Comparison of ENCODE assay signal across 11 cellular contexts in the genomic region with DNA sequence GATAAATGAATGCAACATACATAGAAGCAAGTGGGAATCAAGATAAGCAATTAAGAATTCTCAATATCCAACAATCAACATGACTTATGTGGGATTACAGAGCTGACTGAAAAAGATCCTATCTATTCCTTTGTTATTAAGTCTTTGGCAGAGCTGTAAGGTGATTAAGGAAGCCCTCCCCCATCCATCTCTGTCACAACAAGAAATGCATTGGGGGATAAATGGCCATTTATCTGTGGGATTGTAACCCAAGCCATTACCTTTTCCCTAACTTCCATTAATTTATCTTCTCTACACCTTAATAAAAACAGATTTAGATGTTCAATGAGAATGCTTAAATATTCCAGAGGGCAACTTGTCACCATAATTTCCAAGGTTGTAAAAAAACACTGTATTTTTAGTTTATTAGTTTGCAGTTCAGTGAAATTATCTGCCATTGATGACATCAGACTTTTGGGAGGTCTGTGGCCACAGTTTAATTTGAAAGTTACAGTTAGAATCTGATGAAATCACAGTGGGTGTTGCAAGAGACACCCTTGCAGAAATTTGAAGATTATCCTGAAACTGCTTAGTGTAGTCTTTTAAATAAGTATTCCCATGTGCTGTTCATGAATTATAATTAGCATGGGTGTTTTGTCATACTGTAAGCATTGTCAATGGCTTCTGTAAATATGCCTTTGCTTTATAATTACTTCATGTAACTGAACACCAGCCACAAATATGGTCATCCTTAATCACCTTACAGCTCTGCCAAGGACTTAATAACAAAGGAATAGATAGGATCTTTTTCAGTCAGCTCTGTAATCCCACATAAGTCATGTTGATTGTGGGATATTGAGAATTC. TPM values are rescaled to one million over a fixed set of nuclear protein-coding genes. Genes with fewer than 3 reads are reported as not detected.
DNase-seq lines count a peak whose midpoint lies in the region; ATAC-seq lines count a peak whose summit lies in the region.
"Had no signal": no experiment of that assay in that cellular context is flagged by ENCODE, and none has a peak within 500 bp of the region (broad histone marks: within the 10 kb centered on the region; RNA-seq: fewer than 3 reads in every experiment).

No MANE protein-coding gene starts in this region.

- no peaks in the 10 kb centered on the region for H3K27me3 Mint-ChIP-seq in activated naive CD8-positive, alpha-beta T cell treated with anti-CD3 and anti-CD28 coated beads, Interleukin-2, amount 10 ng/mL, durations not matched to agents 7 days and 5 days
- H3K27me3 Mint-ChIP-seq: central memory CD8-positive, alpha-beta T cell had no signal

- peak overlapping the region; percentile 22 for H3K27ac Mint-ChIP-seq in activated naive CD8-positive, alpha-beta T cell treated with anti-CD3 and anti-CD28 coated beads, Interleukin-2, amount 10 ng/mL, durations not matched to agents 7 days and 5 days
- H3K27ac Mint-ChIP-seq: nephron had no signal

- peaks cover 3% of the 10 kb centered on the region for H3K36me3 Mint-ChIP-seq in activated naive CD8-positive, alpha-beta T cell treated with anti-CD3 and anti-CD28 coated beads, Interleukin-2, amount 10 ng/mL, durations not matched to agents 7 days and 5 days

- H3K9me3 Mint-ChIP-seq in activated naive CD8-positive, alpha-beta T cell treated with anti-CD3 and anti-CD28 coated beads, Interleukin-2, amount 10 ng/mL, durations not matched to agents 7 days and 5 days: peaks cover 3% of the 10 kb centered on the region
- H3K9me3 Mint-ChIP-seq: central memory CD8-positive, alpha-beta T cell; nephron had no signal

- H3K4me1 Mint-ChIP-seq in activated naive CD8-positive, alpha-beta T cell treated with anti-CD3 and anti-CD28 coated beads, Interleukin-2, amount 10 ng/mL, durations not matched to agents 7 days and 5 days: peaks cover 16% of the 10 kb centered on the region

- DNase-seq in NCI-H446 treated with DMSO at 0.1 percent for 48 hours (lab: John Stamatoyannopoulos, UW) (peak; percentile 10), NCI-H446 (lab: John Stamatoyannopoulos, UW) (no peak), NCI-H2081 treated with DMSO at 0.1 percent for 48 hours (lab: John Stamatoyannopoulos, UW) (peak; percentile 40), renal cortical epithelial cell (ENCODE audit: low read depth) (peak; percentile 30), NCI-H128 (lab: John Stamatoyannopoulos, UW; ENCODE audit: unreplicated experiment) (no peak)
- DNase-seq in activated naive CD8-positive, alpha-beta T cell treated with anti-CD3 and anti-CD28 coated beads, Interleukin-2, amount 10 ng/mL, durations not matched to agents 7 days and 5 days: no peak
- no peak for DNase-seq in stimulated activated CD4-positive, alpha-beta T cell treated with anti-CD3 and anti-CD28 coated beads, Interleukin-2, amount 100 ng/mL, for 24 hours
- DNase-seq: stimulated activated CD4-positive, alpha-beta T cell treated with anti-CD3 and anti-CD28 coated beads, Interleukin-4, amount 100 ng/mL, for 1 hour had no signal

- no peak for ATAC-seq in activated naive CD8-positive, alpha-beta T cell treated with anti-CD3 and anti-CD28 coated beads, Interleukin-2, amount 10 ng/mL, durations not matched to agents 7 days and 5 days (ENCODE audit: low read depth)
- ATAC-seq in GM19023 (IDR thresholded peaks at IDR 0.05; ENCODE audit: unreplicated experiment): no peak

- POLR2A ChIA-PET in activated naive CD8-positive, alpha-beta T cell treated with anti-CD3 and anti-CD28 coated beads, Interleukin-2, amount 10 ng/mL, durations not matched to agents 7 days and 5 days (lab: Charles Lee): no interaction called here

- no peak overlapping the region for H3K4me3 Mint-ChIP-seq in activated naive CD8-positive, alpha-beta T cell treated with anti-CD3 and anti-CD28 coated beads, Interleukin-2, amount 10 ng/mL, durations not matched to agents 7 days and 5 days
- H3K4me3 Mint-ChIP-seq: central memory CD8-positive, alpha-beta T cell; nephron had no signal

RNA-seq across cellular contexts. Expression of gene FYN, which starts 49.4 kb away (rescaled TPM):
- total RNA-seq in activated naive CD8-positive, alpha-beta T cell treated with anti-CD3 and anti-CD28 coated beads, Interleukin-2, amount 10 ng/mL, durations not matched to agents 7 days and 5 days: 100 to 1,000 TPM; 363 to 409 TPM
- total RNA-seq in renal cortical epithelial cell: 34.7 and 39.4 TPM in 2 replicates

Comparison
In these comparisons a context has a peak if more than half of its experiments do, and no peak if none do; other contexts are left out.
1. DNase-seq: peak in NCI-H446 treated with DMSO at 0.1 percent for 48 hours (single experiment), NCI-H2081 treated with DMSO at 0.1 percent for 48 hours (single experiment) and renal cortical epithelial cell (single experiment); none in NCI-H446 (0 of 2), activated naive CD8-positive, alpha-beta T cell treated with anti-CD3 and anti-CD28 coated beads, Interleukin-2, amount 10 ng/mL, durations not matched to agents 7 days and 5 days (single experiment), NCI-H128 (single experiment) and stimulated activated CD4-positive, alpha-beta T cell treated with anti-CD3 and anti-CD28 coated beads, Interleukin-2, amount 100 ng/mL, for 24 hours (0 of 2).